Comparison of ENCODE assay signal across 9 cellular contexts in the genomic region with DNA sequence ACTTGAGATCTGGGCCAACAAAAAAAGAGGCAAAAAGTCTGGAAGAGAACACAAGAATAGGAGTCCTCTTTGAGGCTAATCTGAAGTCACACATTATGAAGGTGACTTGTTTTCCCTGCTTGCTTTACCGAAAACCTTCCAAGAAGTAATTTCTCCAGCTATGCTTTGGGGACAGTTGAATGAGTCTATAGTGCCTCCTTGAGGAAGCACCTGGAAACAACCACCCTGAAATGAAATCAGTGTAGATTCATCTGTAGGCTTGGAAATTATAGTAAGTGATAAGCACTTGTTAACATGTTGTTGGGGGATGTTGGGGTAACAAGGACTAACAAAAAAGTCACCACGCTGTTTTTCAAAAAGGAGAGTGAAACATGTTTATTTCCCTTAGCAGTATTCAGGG. TPM values are rescaled to one million over a fixed set of nuclear protein-coding genes. Genes with fewer than 3 reads are reported as not detected.
DNase-seq lines count a peak whose midpoint lies in the region; ATAC-seq and TF ChIP-seq lines count a peak whose summit lies in the region.
"Had no signal": no experiment of that assay in that cellular context is flagged by ENCODE, and none has a peak within 500 bp of the region (broad histone marks: within the 10 kb centered on the region; RNA-seq: fewer than 3 reads in every experiment).

No MANE protein-coding gene starts in this region.

- H3K4me3 Mint-ChIP-seq in stimulated activated effector memory CD8-positive, alpha-beta T cell treated with anti-CD3 and anti-CD28 coated beads, Interleukin-12 subunit alpha, Interleukin-12 subunit beta, amount 100 ng/mL, for 72 hours: no peak overlapping the region
- H3K4me3 Mint-ChIP-seq in T-cell: no peak overlapping the region
- H3K4me3 Mint-ChIP-seq: memory B cell had no signal

- POLR2A ChIA-PET in AG04449 (lab: Yijun Ruan, JAX) (no interaction called here), SK-N-SH (lab: Yijun Ruan, JAX) (no interaction called here), T-cell (lab: Charles Lee) (no interaction called here)

- peaks cover 7% of the 10 kb centered on the region for H3K4me1 Mint-ChIP-seq in stimulated activated effector memory CD8-positive, alpha-beta T cell treated with anti-CD3 and anti-CD28 coated beads, Interleukin-12 subunit alpha, Interleukin-12 subunit beta, amount 100 ng/mL, for 72 hours
- peaks cover 0 to 3% (median 0%) of the 10 kb centered on the region in 3 donors for H3K4me1 Mint-ChIP-seq in T-cell

- in situ Hi-C loops in GM13977 (cut with MboI; ENCODE audit: low pct_unique_long_range_greater_than_20kb, low sequenced_read_pairs, unreplicated experiment): loop anchor here (5.0 to 10.0 kb wide), 2 partner anchors 48 to 125 kb away; no protein-coding TSS in a partner anchor

- H3K27ac ChIP-seq in SK-N-SH (ENCODE audit: low read depth in 2 of 2, low read length in 1 of 2): peak overlapping the region in 1 of 2 experiments; percentile 80; a peak in 2 of 4 replicates
- no peak overlapping the region for H3K27ac ChIP-seq in foreskin keratinocyte

- peaks cover 3 to 6% of the 10 kb centered on the region in 2 donors for H3K27me3 Mint-ChIP-seq in T-cell

- H3K4me1 ChIP-seq in SK-N-SH (ENCODE audit: control insufficient read depth in 1 of 2, insufficient read depth in 2 of 2, low read depth in 1 of 2, low read length in 1 of 2) (peaks cover 3% of the 10 kb centered on the region in 2 experiments; a peak in 3 of 4 replicates), foreskin keratinocyte (peaks cover 25% of the 10 kb centered on the region)

- peak overlapping the region; percentile 26; the same call in 1 of the 2 replicates for H3K9ac ChIP-seq in SK-N-SH

- H3K4me2 ChIP-seq in SK-N-SH: peak overlapping the region; percentile 71

- no peak for TF ChIP-seq EP300 in SK-N-SH (IDR thresholded peaks at IDR 0.05; ENCODE audit: borderline replicate concordance in 1 of 2, low read depth in 1 of 2, low read length in 1 of 2)

- peaks cover 21% of the 10 kb centered on the region for H3F3A ChIP-seq in SK-N-SH (replicated peaks; ENCODE audit: insufficient read depth)

- TF ChIP-seq CTCF in AG04449 (IDR thresholded peaks at IDR 0.05; ENCODE audit: insufficient read depth, low read length, missing control alignments) (peak; percentile 18), GM13977 (IDR thresholded peaks at IDR 0.05; ENCODE audit: extremely low read depth, insufficient read depth, missing control alignments) (peak; percentile 53), SK-N-SH (IDR thresholded peaks at IDR 0.05) (peak; percentile 74), foreskin keratinocyte (conservative IDR thresholded peaks at IDR 0.05) (peak; percentile 93)

- no peaks in the 10 kb centered on the region for H3K27me3 ChIP-seq in SK-N-SH (ENCODE audit: insufficient read depth)
- H3K27me3 ChIP-seq in foreskin keratinocyte: no peaks in the 10 kb centered on the region

- H3K9me3 ChIP-seq in SK-N-SH: no peaks in the 10 kb centered on the region

- H3K9me3 Mint-ChIP-seq in stimulated activated effector memory CD8-positive, alpha-beta T cell treated with anti-CD3 and anti-CD28 coated beads, Interleukin-12 subunit alpha, Interleukin-12 subunit beta, amount 100 ng/mL, for 72 hours: no peaks in the 10 kb centered on the region
- no peaks in the 10 kb centered on the region for H3K9me3 Mint-ChIP-seq in T-cell
- H3K9me3 Mint-ChIP-seq: memory B cell had no signal

- no peaks in the 10 kb centered on the region for H3K79me2 ChIP-seq in SK-N-SH (ENCODE audit: insufficient read depth)

- H3K36me3 ChIP-seq in SK-N-SH (replicated peaks in 1 of 2; ENCODE audit: control insufficient read depth in 1 of 2, insufficient read depth in 2 of 2, low read length in 1 of 2): no peaks in the 10 kb centered on the region

- no peak overlapping the region for H3K27ac Mint-ChIP-seq in stimulated activated effector memory CD8-positive, alpha-beta T cell treated with anti-CD3 and anti-CD28 coated beads, Interleukin-12 subunit alpha, Interleukin-12 subunit beta, amount 100 ng/mL, for 72 hours
- no peak overlapping the region for H3K27ac Mint-ChIP-seq in T-cell
- H3K27ac Mint-ChIP-seq: memory B cell had no signal

- no peak overlapping the region for H3K4me3 ChIP-seq in AG04449 (ENCODE audit: low read depth, low read length)
- peak overlapping the region in 1 of 2 experiments; percentile 39; a peak in 2 of 4 replicates for H3K4me3 ChIP-seq in SK-N-SH (ENCODE audit: low read depth in 2 of 2, low read length in 1 of 2)

- WGBS in SK-N-SH (ENCODE audit: low lambda C conversion rate): 25% methylated on average over 2 of the region's 2 CpGs

- H2AFZ ChIP-seq in SK-N-SH (ENCODE audit: low read depth): peak overlapping the region; percentile 48; the same call in 1 of the 2 replicates

- H4K20me1 ChIP-seq in SK-N-SH (ENCODE audit: insufficient read depth): no peaks in the 10 kb centered on the region

- H3K36me3 Mint-ChIP-seq in stimulated activated effector memory CD8-positive, alpha-beta T cell treated with anti-CD3 and anti-CD28 coated beads, Interleukin-12 subunit alpha, Interleukin-12 subunit beta, amount 100 ng/mL, for 72 hours: no peaks in the 10 kb centered on the region
- H3K36me3 Mint-ChIP-seq in T-cell: no peaks in the 10 kb centered on the region
- H3K36me3 Mint-ChIP-seq: memory B cell had no signal

- peak; percentile 57 for TF ChIP-seq RAD21 in SK-N-SH (IDR thresholded peaks at IDR 0.05; ENCODE audit: low read length)

- ATAC-seq in foreskin keratinocyte (peak; percentile 23), T-cell (replicated peaks in 1 of 4) (no peak)
- ATAC-seq in stimulated activated effector memory CD8-positive, alpha-beta T cell treated with anti-CD3 and anti-CD28 coated beads, Interleukin-12 subunit alpha, Interleukin-12 subunit beta, amount 100 ng/mL, for 72 hours: no peak

- DNase-seq in AG04449 (ENCODE audit: low read depth, low spot score): no peak
- DNase-seq in GM13977 (ENCODE audit: low spot score): no peak
- no peak for DNase-seq in SK-N-SH
- DNase-seq in foreskin keratinocyte: peak in 1 of 2 donors; percentile 60
- DNase-seq in amygdala (lab: John Stamatoyannopoulos, UW): no peak
- DNase-seq in stimulated activated effector memory CD8-positive, alpha-beta T cell treated with anti-CD3 and anti-CD28 coated beads, Interleukin-12 subunit alpha, Interleukin-12 subunit beta, amount 100 ng/mL, for 72 hours (ENCODE audit: low spot score in 2 of 2): no peak
- DNase-seq in SK-N-DZ (ENCODE audit: low spot score): no peak
- DNase-seq in T-cell: no peak

- CTCF ChIA-PET in AG04449 (lab: Yijun Ruan, JAX): interaction anchor here (0.8 to 12.4 kb wide), 11 partner anchors 7 to 276 kb away, joined by 3 to 271 read pairs (median 20); no protein-coding TSS in a partner anchor
- CTCF ChIA-PET in SK-N-SH (lab: Yijun Ruan, JAX): interaction anchor here (10.4 kb wide), 1 partner anchor 127 kb away, joined by 82 read pairs; no protein-coding TSS in a partner anchor
- CTCF ChIA-PET in T-cell (lab: Charles Lee): no interaction called here

- no peaks in the 10 kb centered on the region for H3K9me2 ChIP-seq in SK-N-SH

TF ChIP-seq in SK-N-SH, 30 proteins besides CTCF, POLR2A, EP300 and RAD21:
- TF ChIP-seq ELF1 (IDR thresholded peaks at IDR 0.05) (no peak), SMC3 (IDR thresholded peaks at IDR 0.05; ENCODE audit: low read depth, low read length) (peak; percentile 49; the same call in 1 of the 2 replicates)
TF ChIP-seq in SK-N-SH: peak in this region for 1.

RNA-seq across cellular contexts. Expression of a gene that starts 23.4 kb away (rescaled TPM):
- polyA plus RNA-seq in SK-N-SH (2012; rRNA removed) (not detected in 2 replicates), foreskin keratinocyte (not detected in 2 replicates)
- not detected in 2 replicates for polyA plus RNA-seq in SK-N-SH (2012; cell fraction: cytosol; rRNA removed)
- not detected in 2 replicates for polyA plus RNA-seq in SK-N-SH (2012; cell fraction: nucleus; rRNA removed)
- total RNA-seq in foreskin keratinocyte (0.04 and 0.07 TPM in 2 replicates), T-cell (not detected)
- not detected in 2 replicates for polyA plus RNA-seq in SK-N-DZ (2014; cell fraction: cytosol; rRNA removed)
- not detected in 2 replicates for polyA plus RNA-seq in SK-N-DZ (2014; cell fraction: nucleus; rRNA removed)

RNA-seq across cellular contexts. Expression of a gene that starts 41.6 kb away (rescaled TPM):
- polyA plus RNA-seq in SK-N-SH (2012; rRNA removed) (not detected in 2 replicates), foreskin keratinocyte (not detected in 2 replicates)
- not detected in 2 replicates for polyA plus RNA-seq in SK-N-SH (2012; cell fraction: cytosol; rRNA removed)
- polyA plus RNA-seq in SK-N-SH (2012; cell fraction: nucleus; rRNA removed): not detected in 2 replicates
- total RNA-seq in foreskin keratinocyte (not detected in 2 replicates), T-cell (not detected)
- polyA plus RNA-seq in SK-N-DZ (2014; cell fraction: cytosol; rRNA removed): not detected in 2 replicates
- not detected in 2 replicates for polyA plus RNA-seq in SK-N-DZ (2014; cell fraction: nucleus; rRNA removed)

Comparison
In these comparisons a context has a peak if more than half of its experiments do, and no peak if none do; other contexts are left out.
1. CTCF ChIP-seq: peak in every context shown above with its lines; median percentile 93 in foreskin keratinocyte; 74 in SK-N-SH; 53 in GM13977; 18 in AG04449.
2. CTCF ChIA-PET loops: an anchor here in AG04449 (0.8 to 12.4 kb wide) and SK-N-SH (10.4 kb wide); none called in T-cell.